ENCODE assay signal across 1 cellular context in the genomic region with DNA sequence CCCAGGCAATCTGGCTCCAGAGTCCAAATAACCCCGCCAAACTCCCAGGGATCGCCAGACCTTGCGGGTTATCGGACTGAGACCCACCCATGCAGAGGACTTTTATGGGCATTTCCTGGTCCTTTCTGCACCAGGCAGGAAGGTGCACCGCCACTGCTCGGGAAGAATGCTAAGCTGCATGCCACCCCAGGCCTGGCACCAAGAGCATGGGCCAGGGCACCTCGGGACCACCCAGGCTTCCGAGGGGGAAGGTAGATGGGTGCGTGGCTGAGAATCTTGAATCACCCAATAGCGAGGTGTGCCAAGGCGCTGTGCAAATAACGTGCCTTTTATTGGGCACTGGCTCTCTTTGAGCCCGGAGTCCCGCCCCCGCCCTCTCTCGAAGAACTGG.
TF ChIP-seq lines count a peak whose summit lies in the region.

No MANE protein-coding gene starts in this region.

TF ChIP-seq in K562, 482 proteins besides CTCF, POLR2A, EP300 and RAD21:
- TF ChIP-seq TEAD4 (IDR thresholded peaks at IDR 0.05; ENCODE audit: low read length) (no peak), TEAD4 (CRISPR knock-in tag; IDR thresholded peaks at IDR 0.05; ENCODE audit: borderline replicate concordance) (no peak), RCOR1 (IDR thresholded peaks at IDR 0.05; ENCODE audit: borderline replicate concordance in 1 of 2, low read depth in 2 of 2, low read length in 2 of 2) (no peak), SP2 (IDR thresholded peaks at IDR 0.05; ENCODE audit: extremely low read depth, low read depth, low read length, poor library complexity, severe bottlenecking) (no peak), PHF21A (IDR thresholded peaks at IDR 0.05; ENCODE audit: borderline replicate concordance, low read depth) (no peak), NRF1 (conservative IDR thresholded peaks at IDR 0.05 in 1 of 2, IDR thresholded peaks at IDR 0.05 in 1 of 2) (no peak)
- TF ChIP-seq, protein P1, sequence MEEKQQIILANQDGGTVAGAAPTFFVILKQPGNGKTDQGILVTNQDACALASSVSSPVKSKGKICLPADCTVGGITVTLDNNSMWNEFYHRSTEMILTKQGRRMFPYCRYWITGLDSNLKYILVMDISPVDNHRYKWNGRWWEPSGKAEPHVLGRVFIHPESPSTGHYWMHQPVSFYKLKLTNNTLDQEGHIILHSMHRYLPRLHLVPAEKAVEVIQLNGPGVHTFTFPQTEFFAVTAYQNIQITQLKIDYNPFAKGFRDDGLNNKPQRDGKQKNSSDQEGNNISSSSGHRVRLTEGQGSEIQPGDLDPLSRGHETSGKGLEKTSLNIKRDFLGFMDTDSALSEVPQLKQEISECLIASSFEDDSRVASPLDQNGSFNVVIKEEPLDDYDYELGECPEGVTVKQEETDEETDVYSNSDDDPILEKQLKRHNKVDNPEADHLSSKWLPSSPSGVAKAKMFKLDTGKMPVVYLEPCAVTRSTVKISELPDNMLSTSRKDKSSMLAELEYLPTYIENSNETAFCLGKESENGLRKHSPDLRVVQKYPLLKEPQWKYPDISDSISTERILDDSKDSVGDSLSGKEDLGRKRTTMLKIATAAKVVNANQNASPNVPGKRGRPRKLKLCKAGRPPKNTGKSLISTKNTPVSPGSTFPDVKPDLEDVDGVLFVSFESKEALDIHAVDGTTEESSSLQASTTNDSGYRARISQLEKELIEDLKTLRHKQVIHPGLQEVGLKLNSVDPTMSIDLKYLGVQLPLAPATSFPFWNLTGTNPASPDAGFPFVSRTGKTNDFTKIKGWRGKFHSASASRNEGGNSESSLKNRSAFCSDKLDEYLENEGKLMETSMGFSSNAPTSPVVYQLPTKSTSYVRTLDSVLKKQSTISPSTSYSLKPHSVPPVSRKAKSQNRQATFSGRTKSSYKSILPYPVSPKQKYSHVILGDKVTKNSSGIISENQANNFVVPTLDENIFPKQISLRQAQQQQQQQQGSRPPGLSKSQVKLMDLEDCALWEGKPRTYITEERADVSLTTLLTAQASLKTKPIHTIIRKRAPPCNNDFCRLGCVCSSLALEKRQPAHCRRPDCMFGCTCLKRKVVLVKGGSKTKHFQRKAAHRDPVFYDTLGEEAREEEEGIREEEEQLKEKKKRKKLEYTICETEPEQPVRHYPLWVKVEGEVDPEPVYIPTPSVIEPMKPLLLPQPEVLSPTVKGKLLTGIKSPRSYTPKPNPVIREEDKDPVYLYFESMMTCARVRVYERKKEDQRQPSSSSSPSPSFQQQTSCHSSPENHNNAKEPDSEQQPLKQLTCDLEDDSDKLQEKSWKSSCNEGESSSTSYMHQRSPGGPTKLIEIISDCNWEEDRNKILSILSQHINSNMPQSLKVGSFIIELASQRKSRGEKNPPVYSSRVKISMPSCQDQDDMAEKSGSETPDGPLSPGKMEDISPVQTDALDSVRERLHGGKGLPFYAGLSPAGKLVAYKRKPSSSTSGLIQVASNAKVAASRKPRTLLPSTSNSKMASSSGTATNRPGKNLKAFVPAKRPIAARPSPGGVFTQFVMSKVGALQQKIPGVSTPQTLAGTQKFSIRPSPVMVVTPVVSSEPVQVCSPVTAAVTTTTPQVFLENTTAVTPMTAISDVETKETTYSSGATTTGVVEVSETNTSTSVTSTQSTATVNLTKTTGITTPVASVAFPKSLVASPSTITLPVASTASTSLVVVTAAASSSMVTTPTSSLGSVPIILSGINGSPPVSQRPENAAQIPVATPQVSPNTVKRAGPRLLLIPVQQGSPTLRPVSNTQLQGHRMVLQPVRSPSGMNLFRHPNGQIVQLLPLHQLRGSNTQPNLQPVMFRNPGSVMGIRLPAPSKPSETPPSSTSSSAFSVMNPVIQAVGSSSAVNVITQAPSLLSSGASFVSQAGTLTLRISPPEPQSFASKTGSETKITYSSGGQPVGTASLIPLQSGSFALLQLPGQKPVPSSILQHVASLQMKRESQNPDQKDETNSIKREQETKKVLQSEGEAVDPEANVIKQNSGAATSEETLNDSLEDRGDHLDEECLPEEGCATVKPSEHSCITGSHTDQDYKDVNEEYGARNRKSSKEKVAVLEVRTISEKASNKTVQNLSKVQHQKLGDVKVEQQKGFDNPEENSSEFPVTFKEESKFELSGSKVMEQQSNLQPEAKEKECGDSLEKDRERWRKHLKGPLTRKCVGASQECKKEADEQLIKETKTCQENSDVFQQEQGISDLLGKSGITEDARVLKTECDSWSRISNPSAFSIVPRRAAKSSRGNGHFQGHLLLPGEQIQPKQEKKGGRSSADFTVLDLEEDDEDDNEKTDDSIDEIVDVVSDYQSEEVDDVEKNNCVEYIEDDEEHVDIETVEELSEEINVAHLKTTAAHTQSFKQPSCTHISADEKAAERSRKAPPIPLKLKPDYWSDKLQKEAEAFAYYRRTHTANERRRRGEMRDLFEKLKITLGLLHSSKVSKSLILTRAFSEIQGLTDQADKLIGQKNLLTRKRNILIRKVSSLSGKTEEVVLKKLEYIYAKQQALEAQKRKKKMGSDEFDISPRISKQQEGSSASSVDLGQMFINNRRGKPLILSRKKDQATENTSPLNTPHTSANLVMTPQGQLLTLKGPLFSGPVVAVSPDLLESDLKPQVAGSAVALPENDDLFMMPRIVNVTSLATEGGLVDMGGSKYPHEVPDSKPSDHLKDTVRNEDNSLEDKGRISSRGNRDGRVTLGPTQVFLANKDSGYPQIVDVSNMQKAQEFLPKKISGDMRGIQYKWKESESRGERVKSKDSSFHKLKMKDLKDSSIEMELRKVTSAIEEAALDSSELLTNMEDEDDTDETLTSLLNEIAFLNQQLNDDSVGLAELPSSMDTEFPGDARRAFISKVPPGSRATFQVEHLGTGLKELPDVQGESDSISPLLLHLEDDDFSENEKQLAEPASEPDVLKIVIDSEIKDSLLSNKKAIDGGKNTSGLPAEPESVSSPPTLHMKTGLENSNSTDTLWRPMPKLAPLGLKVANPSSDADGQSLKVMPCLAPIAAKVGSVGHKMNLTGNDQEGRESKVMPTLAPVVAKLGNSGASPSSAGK (IDR thresholded peaks at IDR 0.05) = no peak
- TF ChIP-seq, protein P2, sequence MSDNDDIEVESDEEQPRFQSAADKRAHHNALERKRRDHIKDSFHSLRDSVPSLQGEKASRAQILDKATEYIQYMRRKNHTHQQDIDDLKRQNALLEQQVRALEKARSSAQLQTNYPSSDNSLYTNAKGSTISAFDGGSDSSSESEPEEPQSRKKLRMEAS (CRISPR knock-in tag; IDR thresholded peaks at IDR 0.05) = no peak
- TF ChIP-seq, protein P3, sequence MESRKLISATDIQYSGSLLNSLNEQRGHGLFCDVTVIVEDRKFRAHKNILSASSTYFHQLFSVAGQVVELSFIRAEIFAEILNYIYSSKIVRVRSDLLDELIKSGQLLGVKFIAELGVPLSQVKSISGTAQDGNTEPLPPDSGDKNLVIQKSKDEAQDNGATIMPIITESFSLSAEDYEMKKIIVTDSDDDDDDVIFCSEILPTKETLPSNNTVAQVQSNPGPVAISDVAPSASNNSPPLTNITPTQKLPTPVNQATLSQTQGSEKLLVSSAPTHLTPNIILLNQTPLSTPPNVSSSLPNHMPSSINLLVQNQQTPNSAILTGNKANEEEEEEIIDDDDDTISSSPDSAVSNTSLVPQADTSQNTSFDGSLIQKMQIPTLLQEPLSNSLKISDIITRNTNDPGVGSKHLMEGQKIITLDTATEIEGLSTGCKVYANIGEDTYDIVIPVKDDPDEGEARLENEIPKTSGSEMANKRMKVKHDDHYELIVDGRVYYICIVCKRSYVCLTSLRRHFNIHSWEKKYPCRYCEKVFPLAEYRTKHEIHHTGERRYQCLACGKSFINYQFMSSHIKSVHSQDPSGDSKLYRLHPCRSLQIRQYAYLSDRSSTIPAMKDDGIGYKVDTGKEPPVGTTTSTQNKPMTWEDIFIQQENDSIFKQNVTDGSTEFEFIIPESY (CRISPR knock-in tag; IDR thresholded peaks at IDR 0.05) = peak; percentile 20; the same call in 1 of the 2 replicates
TF ChIP-seq in K562: peak in this region for 1.
